Comparison of ENCODE assay signal across 9 cellular contexts in the genomic region with DNA sequence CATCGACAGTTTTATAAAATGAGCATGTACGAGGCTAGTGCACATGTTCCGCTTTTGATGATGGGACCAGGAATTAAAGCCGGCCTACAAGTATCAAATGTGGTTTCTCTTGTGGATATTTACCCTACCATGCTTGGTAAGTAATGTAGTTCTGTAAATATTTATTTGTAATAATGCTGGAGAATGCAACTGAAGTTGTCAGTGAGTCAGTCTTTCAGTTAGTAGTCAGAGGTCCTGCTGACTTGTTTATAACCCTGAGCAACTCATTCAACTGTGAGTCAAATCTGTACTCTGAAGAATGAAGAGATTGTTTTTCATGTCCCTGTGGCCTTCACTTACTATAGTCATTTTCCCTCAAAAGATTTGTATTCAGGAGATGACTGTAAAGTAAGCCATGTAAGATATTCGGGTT. TPM values are rescaled to one million over a fixed set of nuclear protein-coding genes. Genes with fewer than 3 reads are reported as not detected.
A peak's percentile ranks its signal among the peaks of the same experiment; 100 is the strongest.
DNase-seq lines count a peak whose midpoint lies in the region; ATAC-seq and TF ChIP-seq lines count a peak whose summit lies in the region.
"Had no signal": no experiment of that assay in that cellular context is flagged by ENCODE, and none has a peak within 500 bp of the region (broad histone marks: within the 10 kb centered on the region; RNA-seq: fewer than 3 reads in every experiment).

No MANE protein-coding gene starts in this region.

- H3K27ac ChIP-seq in Panc1 (ENCODE audit: low read length) = peak overlapping the region; percentile 81

- H3K4me1 ChIP-seq in Panc1 (ENCODE audit: control insufficient read depth, insufficient read depth, low read length) = peaks cover 13% of the 10 kb centered on the region

- CTCF ChIA-PET in Panc1 (lab: Charles Lee) = no interaction called here

- DNase-seq in HFFc6 = peak; percentile 89
- peak; percentile 75 for DNase-seq in Panc1 (ENCODE audit: low read depth, low spot score)
- peak; percentile 70 for DNase-seq in kidney tubule cell (ENCODE audit: low spot score)
- DNase-seq in HuH-7 (ENCODE audit: low spot score) = no peak
- no peak for DNase-seq in HK-2 (ENCODE audit: unreplicated experiment)
- DNase-seq in NCI-H524 treated with DMSO at 0.1 percent for 48 hours (lab: John Stamatoyannopoulos, UW) = no peak
- DNase-seq in NCI-H82 treated with DMSO at 0.1 percent for 48 hours (lab: John Stamatoyannopoulos, UW; ENCODE audit: unreplicated experiment) = no peak
- DNase-seq: T-helper 9 cell had no signal

- H3K4me3 ChIP-seq in Panc1 (ENCODE audit: low read depth in 2 of 2, low read length in 2 of 2) = no peak overlapping the region

- H3K9me3 Mint-ChIP-seq in HFFc6 = no peaks in the 10 kb centered on the region

- BruUV-seq in Panc1 (replicated peaks; lab: Mats Ljungman, UMichigan) = no TSS peak

- in situ Hi-C loops in Panc1 (cut with HindIII; ENCODE audit: low pct_unique_long_range_greater_than_20kb, low sequenced_read_pairs) = no loop called here

- intact Hi-C loops in Panc1 (cut with micrococcal nuclease; ENCODE audit: unreplicated experiment) = no loop called here

- H3K27me3 Mint-ChIP-seq in HFFc6 (ENCODE audit: insufficient read depth) = no peaks in the 10 kb centered on the region

- TF ChIP-seq CTCF in HFFc6 (IDR thresholded peaks at IDR 0.05) = no peak
- TF ChIP-seq CTCF in Panc1 (IDR thresholded peaks at IDR 0.05) = no peak

- H3K4me3 Mint-ChIP-seq in HFFc6 = peak overlapping the region; percentile 11; the same call in 1 of the 2 replicates

- H3K36me3 Mint-ChIP-seq in HFFc6 (ENCODE audit: low read depth) = peaks cover 16% of the 10 kb centered on the region

- H3K27me3 ChIP-seq in Panc1 (ENCODE audit: control insufficient read depth, insufficient read depth, low read length) = no peaks in the 10 kb centered on the region

- no peaks in the 10 kb centered on the region for H3K36me3 ChIP-seq in Panc1 (ENCODE audit: control insufficient read depth, insufficient read depth, low read length)

- H3K9me3 ChIP-seq in Panc1 (ENCODE audit: control insufficient read depth, insufficient read depth, low read depth, low read length) = no peaks in the 10 kb centered on the region

- POLR2A ChIA-PET in Panc1 (lab: Charles Lee) = no interaction called here

- peaks cover 42% of the 10 kb centered on the region for H3K4me1 Mint-ChIP-seq in HFFc6 (ENCODE audit: low read depth)

- H3K27ac Mint-ChIP-seq in HFFc6 = peak overlapping the region; percentile 81

- ATAC-seq in GM18508 (IDR thresholded peaks at IDR 0.05; ENCODE audit: insufficient read depth, unreplicated experiment) (peak; percentile 62), Panc1 (peak; percentile 96)

RNA-seq across cellular contexts. Expression of a gene that starts 28.4 kb away (rescaled TPM):
- total RNA-seq in HFFc6 (2021; fragmentation: NEBNext Ultra II Directional; extraction: Animal tissue kit (Norgen Biotek cat#: 25700)) = under 1 TPM; 0.14 to 0.35 (median 0.22) TPM
- 0.54 TPM for total RNA-seq in Panc1 (2021; ENCODE audit: unreplicated experiment)
- polyA plus RNA-seq in Panc1 (2012; ENCODE audit: insufficient read length) = 0.57 TPM

RNA-seq across cellular contexts. Expression of a gene that starts 36.6 kb away (rescaled TPM):
- total RNA-seq in HFFc6 (2021; fragmentation: NEBNext Ultra II Directional; extraction: Animal tissue kit (Norgen Biotek cat#: 25700)) = 10 to 100 TPM; 11.6 to 19.7 (median 17.3) TPM
- 13.7 TPM for total RNA-seq in Panc1 (2021; ENCODE audit: unreplicated experiment)
- 7.2 TPM for polyA plus RNA-seq in Panc1 (2012; ENCODE audit: insufficient read length)

RNA-seq across cellular contexts. Expression of a gene that starts 36.7 kb away (rescaled TPM):
- 100 to 1,000 TPM; 102 to 113 (median 110) TPM for total RNA-seq in HFFc6 (2021; fragmentation: NEBNext Ultra II Directional; extraction: Animal tissue kit (Norgen Biotek cat#: 25700))
- total RNA-seq in Panc1 (2021; ENCODE audit: unreplicated experiment) = 69.1 TPM
- polyA plus RNA-seq in Panc1 (2012; ENCODE audit: insufficient read length) = 22.4 TPM

RNA-seq across cellular contexts. Expression of a gene that starts 55.1 kb away (rescaled TPM):
- 1 to 10 TPM; 2.2 to 3.7 (median 2.3) TPM for total RNA-seq in HFFc6 (2021; fragmentation: NEBNext Ultra II Directional; extraction: Animal tissue kit (Norgen Biotek cat#: 25700))
- total RNA-seq in Panc1 (2021; ENCODE audit: unreplicated experiment) = 2.2 TPM
- polyA plus RNA-seq in Panc1 (2012; ENCODE audit: insufficient read length) = 1.2 TPM

Comparison
In these comparisons a context has a peak if more than half of its experiments do, and no peak if none do; other contexts are left out.
1. DNase-seq: peak in HFFc6 (single experiment), Panc1 (single experiment) and kidney tubule cell (single experiment); none in HuH-7 (single experiment), HK-2 (single experiment), NCI-H524 treated with DMSO at 0.1 percent for 48 hours (single experiment) and NCI-H82 treated with DMSO at 0.1 percent for 48 hours (single experiment).